Comparison of ENCODE assay signal across 2 cellular contexts in the genomic region with DNA sequence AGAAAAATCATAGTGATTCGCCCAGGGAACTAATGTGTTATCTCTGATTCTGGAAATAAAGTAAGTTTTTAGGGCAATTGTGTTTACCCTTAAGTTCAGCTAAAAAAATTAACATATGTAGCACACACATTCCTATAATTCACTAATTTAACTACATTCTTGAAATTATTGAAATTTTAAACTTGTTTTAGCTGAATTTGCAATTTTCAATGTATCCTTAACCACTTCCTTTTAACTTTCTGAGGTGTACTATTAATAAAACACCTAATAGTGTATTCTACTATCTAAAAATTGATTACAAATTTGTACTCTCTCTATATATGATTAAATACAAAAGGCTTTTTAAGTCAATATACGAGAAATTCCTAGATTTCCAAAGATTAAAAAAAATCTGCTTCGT.
TF ChIP-seq lines count a peak whose summit lies in the region.

No MANE protein-coding gene starts in this region.

TF ChIP-seq in GM12878, 131 proteins besides CTCF, POLR2A, EP300 and RAD21:
- TF ChIP-seq POLR2AphosphoS5 (IDR thresholded peaks at IDR 0.05; ENCODE audit: low read length): no peak
- no peak for TF ChIP-seq CHD2 (IDR thresholded peaks at IDR 0.05; ENCODE audit: borderline replicate concordance, low read depth, low read length)
- no peak for TF ChIP-seq SIX5 (IDR thresholded peaks at IDR 0.05; ENCODE audit: low read depth, low read length, severe bottlenecking)
- TF ChIP-seq PAX8 (IDR thresholded peaks at IDR 0.05): no peak
- TF ChIP-seq RFX5 (IDR thresholded peaks at IDR 0.05; ENCODE audit: low read depth, low read length): no peak
- no peak for TF ChIP-seq JUNB (IDR thresholded peaks at IDR 0.05)
- TF ChIP-seq SP1 (IDR thresholded peaks at IDR 0.05; ENCODE audit: low read depth, low read length): no peak
- TF ChIP-seq RB1 (IDR thresholded peaks at IDR 0.05; ENCODE audit: borderline replicate concordance): no peak
- TF ChIP-seq ZNF217 (IDR thresholded peaks at IDR 0.05): no peak
- no peak for TF ChIP-seq ZBED1 (IDR thresholded peaks at IDR 0.05; ENCODE audit: borderline replicate concordance)
- no peak for TF ChIP-seq HDAC6 (IDR thresholded peaks at IDR 0.05; ENCODE audit: unreplicated experiment)
- TF ChIP-seq E4F1 (IDR thresholded peaks at IDR 0.05; ENCODE audit: borderline replicate concordance, partially characterized antibody): no peak
- TF ChIP-seq RELA (IDR thresholded peaks at IDR 0.05; ENCODE audit: borderline replicate concordance, partially characterized antibody): no peak
- TF ChIP-seq SMC3 (IDR thresholded peaks at IDR 0.05; ENCODE audit: borderline replicate concordance, low read length): no peak
- no peak for TF ChIP-seq NFYA (IDR thresholded peaks at IDR 0.05; ENCODE audit: borderline replicate concordance, low read depth, low read length)
- TF ChIP-seq ZNF24 (IDR thresholded peaks at IDR 0.05): no peak

TF ChIP-seq in neural cell, 6 proteins besides CTCF, POLR2A, EP300 and RAD21:
- TF ChIP-seq EZH2 (IDR thresholded peaks at IDR 0.05; ENCODE audit: borderline replicate concordance, insufficient read depth, low read length, poor library complexity, severe bottlenecking) (no peak), MXI1 (conservative IDR thresholded peaks at IDR 0.05; ENCODE audit: poor library complexity, severe bottlenecking) (no peak), TAF1 (IDR thresholded peaks at IDR 0.05; ENCODE audit: low read depth) (no peak), POLR2AphosphoS5 (IDR thresholded peaks at IDR 0.05) (no peak), SMC3 (conservative IDR thresholded peaks at IDR 0.05; ENCODE audit: poor library complexity) (no peak)
- TF ChIP-seq, protein P1, sequence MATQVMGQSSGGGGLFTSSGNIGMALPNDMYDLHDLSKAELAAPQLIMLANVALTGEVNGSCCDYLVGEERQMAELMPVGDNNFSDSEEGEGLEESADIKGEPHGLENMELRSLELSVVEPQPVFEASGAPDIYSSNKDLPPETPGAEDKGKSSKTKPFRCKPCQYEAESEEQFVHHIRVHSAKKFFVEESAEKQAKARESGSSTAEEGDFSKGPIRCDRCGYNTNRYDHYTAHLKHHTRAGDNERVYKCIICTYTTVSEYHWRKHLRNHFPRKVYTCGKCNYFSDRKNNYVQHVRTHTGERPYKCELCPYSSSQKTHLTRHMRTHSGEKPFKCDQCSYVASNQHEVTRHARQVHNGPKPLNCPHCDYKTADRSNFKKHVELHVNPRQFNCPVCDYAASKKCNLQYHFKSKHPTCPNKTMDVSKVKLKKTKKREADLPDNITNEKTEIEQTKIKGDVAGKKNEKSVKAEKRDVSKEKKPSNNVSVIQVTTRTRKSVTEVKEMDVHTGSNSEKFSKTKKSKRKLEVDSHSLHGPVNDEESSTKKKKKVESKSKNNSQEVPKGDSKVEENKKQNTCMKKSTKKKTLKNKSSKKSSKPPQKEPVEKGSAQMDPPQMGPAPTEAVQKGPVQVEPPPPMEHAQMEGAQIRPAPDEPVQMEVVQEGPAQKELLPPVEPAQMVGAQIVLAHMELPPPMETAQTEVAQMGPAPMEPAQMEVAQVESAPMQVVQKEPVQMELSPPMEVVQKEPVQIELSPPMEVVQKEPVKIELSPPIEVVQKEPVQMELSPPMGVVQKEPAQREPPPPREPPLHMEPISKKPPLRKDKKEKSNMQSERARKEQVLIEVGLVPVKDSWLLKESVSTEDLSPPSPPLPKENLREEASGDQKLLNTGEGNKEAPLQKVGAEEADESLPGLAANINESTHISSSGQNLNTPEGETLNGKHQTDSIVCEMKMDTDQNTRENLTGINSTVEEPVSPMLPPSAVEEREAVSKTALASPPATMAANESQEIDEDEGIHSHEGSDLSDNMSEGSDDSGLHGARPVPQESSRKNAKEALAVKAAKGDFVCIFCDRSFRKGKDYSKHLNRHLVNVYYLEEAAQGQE (IDR thresholded peaks at IDR 0.05; ENCODE audit: borderline replicate concordance): no peak
